Comparison of ENCODE assay signal across 10 cellular contexts in genomic region chr2:66301073-66301766, GRCh38.
A peak's percentile ranks its signal among the peaks of the same experiment; 100 is the strongest.
DNase-seq lines count a peak whose midpoint lies in the region; ATAC-seq and TF ChIP-seq lines count a peak whose summit lies in the region.
"Had no signal": no experiment of that assay in that cellular context is flagged by ENCODE, and none has a peak within 500 bp of the region (broad histone marks: within the 10 kb centered on the region; RNA-seq: fewer than 3 reads in every experiment).

No MANE protein-coding gene starts in this region.

- H3K36me3 ChIP-seq in gastroesophageal sphincter = no peaks in the 10 kb centered on the region
- H3K36me3 ChIP-seq: vagina had no signal

- TF ChIP-seq EP300 in gastroesophageal sphincter (IDR thresholded peaks at IDR 0.05) = no peak

- peak; percentile 87 for ATAC-seq in gastroesophageal sphincter
- no peak for ATAC-seq in GM18511 (IDR thresholded peaks at IDR 0.05; ENCODE audit: unreplicated experiment)

- no peaks in the 10 kb centered on the region for H3K9me3 ChIP-seq in gastroesophageal sphincter
- H3K9me3 ChIP-seq: vagina had no signal

- peaks cover 0 to 17% (median 3%) of the 10 kb centered on the region in 3 donors for H3K4me1 ChIP-seq in gastroesophageal sphincter

- 18 to 23% methylated on average over 7 to 10 of the region's 17 CpGs for WGBS in gastroesophageal sphincter (ENCODE audit: low coverage in 1 of 2), 2 donors

- TF ChIP-seq POLR2A in gastroesophageal sphincter (IDR thresholded peaks at IDR 0.05) = no peak

- no peaks in the 10 kb centered on the region for H3K27me3 ChIP-seq in gastroesophageal sphincter
- H3K27me3 ChIP-seq: vagina had no signal

- no peak for TF ChIP-seq CTCF in gastroesophageal sphincter (IDR thresholded peaks at IDR 0.05)

- peak overlapping the region in 2 of 4 donors; percentile 65 to 66 for H3K27ac ChIP-seq in gastroesophageal sphincter
- H3K27ac ChIP-seq: vagina had no signal

- H3K4me3 ChIP-seq in gastroesophageal sphincter = peak overlapping the region in 1 of 2 donors; percentile 21
- H3K4me3 ChIP-seq: vagina had no signal

- DNase-seq in DMS53 (lab: John Stamatoyannopoulos, UW) (peak; percentile 78), NCI-H2227 (lab: John Stamatoyannopoulos, UW; ENCODE audit: unreplicated experiment) (peak; percentile 14), retina (peak; percentile 39), CD1c-positive myeloid dendritic cell (ENCODE audit: extremely low spot score) (no peak), hypothalamus (lab: John Stamatoyannopoulos, UW) (no peak)
- DNase-seq in stimulated activated CD8-positive, alpha-beta memory T cell treated with anti-CD3 and anti-CD28 coated beads, Interleukin-4, amount 100 ng/mL, for 48 hours = no peak
- DNase-seq: activated CD4-positive, alpha-beta memory T cell treated with anti-CD3 and anti-CD28 coated beads for 36 hours had no signal

Comparison
In these comparisons a context has a peak if more than half of its experiments do, and no peak if none do; other contexts are left out.
1. DNase-seq: peak in DMS53 (single experiment), NCI-H2227 (single experiment) and retina (single experiment); none in CD1c-positive myeloid dendritic cell (single experiment), hypothalamus (0 of 51) and stimulated activated CD8-positive, alpha-beta memory T cell treated with anti-CD3 and anti-CD28 coated beads, Interleukin-4, amount 100 ng/mL, for 48 hours (single experiment).